ENCODE assay signal across 15 cellular contexts in genomic region chr3:177177670-177178295, GRCh38. TPM values are rescaled to one million over a fixed set of nuclear protein-coding genes. Genes with fewer than 3 reads are reported as not detected.
DNase-seq lines count a peak whose midpoint lies in the region; ATAC-seq and TF ChIP-seq lines count a peak whose summit lies in the region.
"Had no signal": no experiment of that assay in that cellular context is flagged by ENCODE, and none has a peak within 500 bp of the region (broad histone marks: within the 10 kb centered on the region; RNA-seq: fewer than 3 reads in every experiment).

No MANE protein-coding gene starts in this region.

- H3K27me3 Mint-ChIP-seq in activated naive CD8-positive, alpha-beta T cell: no peaks in the 10 kb centered on the region
- H3K27me3 Mint-ChIP-seq: activated CD4-positive, alpha-beta memory T cell treated with anti-CD3 and anti-CD28 coated beads, Interleukin-2, amount 10 ng/mL, durations not matched to agents 7 days and 5 days had no signal

- peaks cover 97% of the 10 kb centered on the region for H3K79me2 ChIP-seq in Karpas-422 (ENCODE audit: low read length)

- no peaks in the 10 kb centered on the region for H3K27me3 ChIP-seq in cardiac muscle cell
- no peaks in the 10 kb centered on the region for H3K27me3 ChIP-seq in left lung
- no peaks in the 10 kb centered on the region for H3K27me3 ChIP-seq in upper lobe of right lung
- no peaks in the 10 kb centered on the region for H3K27me3 ChIP-seq in Karpas-422 (ENCODE audit: low read length)
- H3K27me3 ChIP-seq in dorsolateral prefrontal cortex: no peaks in the 10 kb centered on the region
- H3K27me3 ChIP-seq: tibial artery had no signal

- no peak overlapping the region for H2AFZ ChIP-seq in Karpas-422 (ENCODE audit: low read length)
- H2AFZ ChIP-seq: PC-9 had no signal

- H4K20me1 ChIP-seq in Karpas-422 (ENCODE audit: insufficient read depth, low read depth, low read length): peaks cover 32% of the 10 kb centered on the region; the same call in 1 of the 2 replicates

- H3K27ac ChIP-seq in cardiac muscle cell: peak overlapping the region; percentile 73
- H3K27ac ChIP-seq in left lung: no peak overlapping the region
- no peak overlapping the region for H3K27ac ChIP-seq in upper lobe of right lung
- H3K27ac ChIP-seq in Karpas-422 (ENCODE audit: low read length): no peak overlapping the region
- no peak overlapping the region for H3K27ac ChIP-seq in dorsolateral prefrontal cortex
- H3K27ac ChIP-seq: PC-9, tibial artery had no signal

- H3K27ac Mint-ChIP-seq in activated naive CD8-positive, alpha-beta T cell: peak overlapping the region; percentile 70
- H3K27ac Mint-ChIP-seq: activated CD4-positive, alpha-beta memory T cell treated with anti-CD3 and anti-CD28 coated beads, Interleukin-2, amount 10 ng/mL, durations not matched to agents 7 days and 5 days had no signal

- H3K36me3 Mint-ChIP-seq in activated naive CD8-positive, alpha-beta T cell: peaks cover 15% of the 10 kb centered on the region

- peaks cover 70% of the 10 kb centered on the region for H3K4me1 Mint-ChIP-seq in activated naive CD8-positive, alpha-beta T cell (ENCODE audit: low read depth)

- ATAC-seq in left lung: peak; percentile 79
- ATAC-seq in upper lobe of right lung: peak; percentile 52

- H3K9me3 ChIP-seq in cardiac muscle cell (ENCODE audit: low read depth): no peaks in the 10 kb centered on the region
- no peaks in the 10 kb centered on the region for H3K9me3 ChIP-seq in left lung
- no peaks in the 10 kb centered on the region for H3K9me3 ChIP-seq in upper lobe of right lung
- H3K9me3 ChIP-seq in Karpas-422 (ENCODE audit: low read length): no peaks in the 10 kb centered on the region
- H3K9me3 ChIP-seq: tibial artery had no signal

- H3K36me3 ChIP-seq in cardiac muscle cell: no peaks in the 10 kb centered on the region
- H3K36me3 ChIP-seq in left lung: peaks cover 0 to 5% of the 10 kb centered on the region in 2 donors
- no peaks in the 10 kb centered on the region for H3K36me3 ChIP-seq in upper lobe of right lung
- H3K36me3 ChIP-seq in Karpas-422 (ENCODE audit: insufficient read depth, low read length): no peaks in the 10 kb centered on the region
- H3K36me3 ChIP-seq: tibial artery had no signal

- H3K4me3 ChIP-seq in cardiac muscle cell (no peak overlapping the region), left lung (no peak overlapping the region), upper lobe of right lung (no peak overlapping the region), Karpas-422 (ENCODE audit: low read length) (no peak overlapping the region), dorsolateral prefrontal cortex (no peak overlapping the region)
- H3K4me3 ChIP-seq: PC-9, tibial artery had no signal

- H3K9me3 Mint-ChIP-seq in activated naive CD8-positive, alpha-beta T cell (ENCODE audit: low read depth): no peaks in the 10 kb centered on the region
- H3K9me3 Mint-ChIP-seq: activated CD4-positive, alpha-beta memory T cell treated with anti-CD3 and anti-CD28 coated beads, Interleukin-2, amount 10 ng/mL, durations not matched to agents 7 days and 5 days had no signal

- DNase-seq in cardiac muscle cell (ENCODE audit: low read depth in 1 of 2, low spot score in 1 of 2) (no peak), cardiac septum (ENCODE audit: low spot score) (no peak), left lung (no peak), upper lobe of right lung (no peak), Karpas-422 (no peak), NCI-H187 treated with DMSO at 0.1 percent for 48 hours (lab: John Stamatoyannopoulos, UW) (no peak), dorsolateral prefrontal cortex (no peak)
- DNase-seq: activated CD4-positive, alpha-beta memory T cell treated with anti-CD3 and anti-CD28 coated beads, Interleukin-2, amount 10 ng/mL, durations not matched to agents 7 days and 5 days; activated effector memory CD4-positive, alpha-beta T cell treated with Interleukin-2 at 50 U/mL for 16 hours; DND-41; NCI-H1048; NCI-H510A treated with DMSO at 0.1 percent for 48 hours; PC-9; tibial artery had no signal

- no peak overlapping the region for H3K4me2 ChIP-seq in Karpas-422 (ENCODE audit: low read depth, low read length, poor library complexity, severe bottlenecking)
- H3K4me2 ChIP-seq: PC-9 had no signal

- peak overlapping the region; percentile 1 for H3K4me3 Mint-ChIP-seq in activated naive CD8-positive, alpha-beta T cell
- H3K4me3 Mint-ChIP-seq: activated CD4-positive, alpha-beta memory T cell treated with anti-CD3 and anti-CD28 coated beads, Interleukin-2, amount 10 ng/mL, durations not matched to agents 7 days and 5 days had no signal

- no peak for TF ChIP-seq CTCF in cardiac muscle cell (IDR thresholded peaks at IDR 0.05; ENCODE audit: low read depth, low read length)
- no peak for TF ChIP-seq CTCF in left lung (IDR thresholded peaks at IDR 0.05)
- TF ChIP-seq CTCF in upper lobe of right lung (IDR thresholded peaks at IDR 0.05): no peak
- no peak for TF ChIP-seq CTCF in dorsolateral prefrontal cortex (IDR thresholded peaks at IDR 0.05 in 54 of 56, conservative IDR thresholded peaks at IDR 0.05 in 2 of 56; ENCODE audit: low read depth in 1 of 56, partially characterized antibody in 56 of 56)

- no peaks in the 10 kb centered on the region for H3K9me2 ChIP-seq in Karpas-422 (replicated peaks; ENCODE audit: insufficient read depth, low read length)

- H3K9ac ChIP-seq in Karpas-422 (ENCODE audit: low read length): no peak overlapping the region

- H3K4me1 ChIP-seq in cardiac muscle cell (ENCODE audit: low read depth) (peaks cover 11% of the 10 kb centered on the region), left lung (peaks cover 3 to 43% of the 10 kb centered on the region in 2 donors), upper lobe of right lung (peaks cover 14% of the 10 kb centered on the region), Karpas-422 (ENCODE audit: low read length) (peaks cover 22% of the 10 kb centered on the region)

- intact Hi-C loops in cardiac septum (cut with DNase I) (no loop called here), left lung (cut with DNase I) (no loop called here), upper lobe of right lung (cut with DNase I) (no loop called here), dorsolateral prefrontal cortex (cut with DNase I) (no loop called here)

RNA-seq across cellular contexts. Expression of gene TBL1XR1, which starts 19.5 kb away (rescaled TPM):
- total RNA-seq in cardiac muscle cell (49.6 and 81.7 TPM in 2 replicates), cardiac septum (164 TPM), left lung (100 to 1,000 TPM; 152 to 163 TPM), upper lobe of right lung (156 TPM), dorsolateral prefrontal cortex (100 to 1,000 TPM; 104 to 240 (median 165) TPM)
- polyA plus RNA-seq in cardiac muscle cell: 23.7 and 42.7 TPM in 2 replicates
- total RNA-seq in Karpas-422 (2014; rRNA removed; shearing (Covaris generic); ENCODE audit: low replicate concordance): 67.6 and 81.0 TPM in 2 replicates
